Comparison of ENCODE assay signal across 17 cellular contexts in genomic region chr14:36997843-36998242, GRCh38.
A peak's percentile ranks its signal among the peaks of the same experiment; 100 is the strongest.
DNase-seq lines count a peak whose midpoint lies in the region; ATAC-seq, FAIRE-seq and TF ChIP-seq lines count a peak whose summit lies in the region.
"Had no signal": no experiment of that assay in that cellular context is flagged by ENCODE, and none has a peak within 500 bp of the region (broad histone marks: within the 10 kb centered on the region; RNA-seq: fewer than 3 reads in every experiment).

No MANE protein-coding gene starts in this region.

- 23% methylated on average over 4 of the region's 4 CpGs for WGBS in A549 (ENCODE audit: missing lambda C conversion rate)
- WGBS in small intestine, 3 donors, result 38 to 42% (median 40%) methylated on average over 4 of the region's 4 CpGs

- H3K36me3 ChIP-seq in small intestine (ENCODE audit: control insufficient read depth in 2 of 2, insufficient read depth in 2 of 2, low read length in 2 of 2), result no peaks in the 10 kb centered on the region

- TF ChIP-seq CTCF in A549 (IDR thresholded peaks at IDR 0.05) (no peak), chondrocyte (IDR thresholded peaks at IDR 0.05) (no peak), CD14-positive monocyte (IDR thresholded peaks at IDR 0.05) (no peak)
- TF ChIP-seq CTCF in activated CD8-positive, alpha-beta T cell treated with anti-CD3 and anti-CD28 coated beads for 36 hours (IDR thresholded peaks at IDR 0.05), result no peak

- no peak overlapping the region for H3K4me3 Mint-ChIP-seq in chondrocyte (ENCODE audit: unreplicated experiment)
- no peak overlapping the region for H3K4me3 Mint-ChIP-seq in activated CD8-positive, alpha-beta T cell treated with anti-CD3 and anti-CD28 coated beads for 36 hours
- H3K4me3 Mint-ChIP-seq in CD14-positive monocyte, result no peak overlapping the region

- no peak for ATAC-seq in A549
- ATAC-seq in activated CD8-positive, alpha-beta T cell treated with anti-CD3 and anti-CD28 coated beads for 36 hours, result no peak

- H3K27ac ChIP-seq in A549, result peak overlapping the region in 1 of 2 experiments; percentile 57; a peak in 1 of 6 replicates
- no peak overlapping the region for H3K27ac ChIP-seq in small intestine (ENCODE audit: low read depth in 1 of 2, low read length in 1 of 2)

- H3K27ac Mint-ChIP-seq in chondrocyte (ENCODE audit: unreplicated experiment) (peak overlapping the region; percentile 47), CD14-positive monocyte (no peak overlapping the region)
- no peak overlapping the region for H3K27ac Mint-ChIP-seq in activated CD8-positive, alpha-beta T cell treated with anti-CD3 and anti-CD28 coated beads for 36 hours

- POLR2A ChIA-PET in A549 (lab: Yijun Ruan, JAX) (no interaction called here), HEK293T (lab: Yijun Ruan, JAX) (no interaction called here)
- POLR2A ChIA-PET in activated CD8-positive, alpha-beta T cell treated with anti-CD3 and anti-CD28 coated beads for 36 hours (lab: Charles Lee), result no interaction called here

- intact Hi-C loops in activated CD8-positive, alpha-beta T cell treated with anti-CD3 and anti-CD28 coated beads for 36 hours (cut with micrococcal nuclease), result no loop called here
- intact Hi-C loops in CD14-positive monocyte (cut with micrococcal nuclease), result no loop called here

- H3K4me3 ChIP-seq in A549 (no peak overlapping the region), small intestine (ENCODE audit: low read depth in 1 of 2, low read length in 2 of 2) (no peak overlapping the region)

- TF ChIP-seq POLR2A in A549 (IDR thresholded peaks at IDR 0.05; ENCODE audit: low read length), result no peak

- H3K4me2 ChIP-seq in A549, result peak overlapping the region; percentile 43

- DNase-seq in A549 (ENCODE audit: low read depth in 1 of 2, low spot score in 1 of 2), result no peak
- DNase-seq in HEK293T (ENCODE audit: extremely low spot score), result no peak
- DNase-seq in chondrocyte (ENCODE audit: low spot score), result no peak
- DNase-seq in iris pigment epithelial cell (ENCODE audit: low read depth), result peak; percentile 11
- DNase-seq in activated CD8-positive, alpha-beta T cell treated with anti-CD3 and anti-CD28 coated beads for 36 hours, result no peak
- no peak for DNase-seq in NCI-H2227 treated with DMSO at 0.1 percent for 48 hours (lab: John Stamatoyannopoulos, UW)
- no peak for DNase-seq in small intestine
- DNase-seq in CD14-positive monocyte (ENCODE audit: low spot score), result no peak
- DNase-seq: 8988T, Caco-2, GF-D8, Karpas-422, NCI-H1930, NCI-H2171, NCI-H510A, SHP77 treated with DMSO at 0.1 percent for 48 hours had no signal

- peaks cover 25% of the 10 kb centered on the region for H3K4me1 ChIP-seq in A549
- no peaks in the 10 kb centered on the region for H3K4me1 ChIP-seq in small intestine (ENCODE audit: control insufficient read depth in 2 of 2, insufficient read depth in 1 of 2, low read depth in 1 of 2, low read length in 1 of 2)

- H3K36me3 Mint-ChIP-seq in chondrocyte (ENCODE audit: low read depth) (no peaks in the 10 kb centered on the region), CD14-positive monocyte (no peaks in the 10 kb centered on the region)
- H3K36me3 Mint-ChIP-seq in activated CD8-positive, alpha-beta T cell treated with anti-CD3 and anti-CD28 coated beads for 36 hours (ENCODE audit: low read depth), result no peaks in the 10 kb centered on the region

- no peak for TF ChIP-seq EP300 in A549 (IDR thresholded peaks at IDR 0.05)

- H3K27me3 Mint-ChIP-seq in chondrocyte (ENCODE audit: low read depth) (peaks cover 6% of the 10 kb centered on the region), CD14-positive monocyte (ENCODE audit: low read depth in 3 of 3) (peaks cover 0 to 2% (median 0%) of the 10 kb centered on the region in 3 donors)
- H3K27me3 Mint-ChIP-seq in activated CD8-positive, alpha-beta T cell treated with anti-CD3 and anti-CD28 coated beads for 36 hours, result no peaks in the 10 kb centered on the region

- no peaks in the 10 kb centered on the region for H3K27me3 ChIP-seq in small intestine (ENCODE audit: control insufficient read depth in 2 of 2, insufficient read depth in 2 of 2, low read length in 2 of 2)

- H3K9me3 ChIP-seq in A549 (no peaks in the 10 kb centered on the region), small intestine (ENCODE audit: control insufficient read depth, low read depth) (no peaks in the 10 kb centered on the region)
- H3K9me3 ChIP-seq: Caco-2 had no signal

- H3K4me1 Mint-ChIP-seq in chondrocyte (ENCODE audit: low read depth) (peaks cover 20% of the 10 kb centered on the region), CD14-positive monocyte (no peaks in the 10 kb centered on the region)
- no peaks in the 10 kb centered on the region for H3K4me1 Mint-ChIP-seq in activated CD8-positive, alpha-beta T cell treated with anti-CD3 and anti-CD28 coated beads for 36 hours (ENCODE audit: low read depth)

- TF ChIP-seq RAD21 in A549 (conservative IDR thresholded peaks at IDR 0.05 in 1 of 2, IDR thresholded peaks at IDR 0.05 in 1 of 2), result no peak

- H3K9me3 Mint-ChIP-seq in chondrocyte (ENCODE audit: low read depth), result no peaks in the 10 kb centered on the region
- H3K9me3 Mint-ChIP-seq in activated CD8-positive, alpha-beta T cell treated with anti-CD3 and anti-CD28 coated beads for 36 hours, result no peaks in the 10 kb centered on the region
- H3K9me3 Mint-ChIP-seq in CD14-positive monocyte, result peaks cover 0 to 2% (median 0%) of the 10 kb centered on the region in 7 donors

- CTCF ChIA-PET in A549 (lab: Yijun Ruan, JAX) (no interaction called here), HEK293T (lab: Yijun Ruan, JAX) (no interaction called here)
- CTCF ChIA-PET in activated CD8-positive, alpha-beta T cell treated with anti-CD3 and anti-CD28 coated beads for 36 hours (lab: Charles Lee), result no interaction called here

- no peak for FAIRE-seq in A549 (lab: Jason Lieb, UNC)
- FAIRE-seq in small intestine (lab: Jason Lieb, UNC), result no peak
- FAIRE-seq: H54 had no signal

TF ChIP-seq in A549, 52 proteins besides CTCF, POLR2A, EP300 and RAD21:
- TF ChIP-seq EHF (CRISPR knock-in tag; IDR thresholded peaks at IDR 0.05) (no peak), TP53 (CRISPR knock-in tag; IDR thresholded peaks at IDR 0.05) (no peak), RARB (CRISPR knock-in tag; IDR thresholded peaks at IDR 0.05) (no peak), POLR2AphosphoS2 (conservative IDR thresholded peaks at IDR 0.05; ENCODE audit: low read length) (no peak), MAZ (IDR thresholded peaks at IDR 0.05; ENCODE audit: borderline replicate concordance, low read depth, low read length) (no peak), E2F6 (IDR thresholded peaks at IDR 0.05; ENCODE audit: borderline replicate concordance, low read depth) (no peak), CHD2 (IDR thresholded peaks at IDR 0.05; ENCODE audit: low read length, partially characterized antibody) (no peak), CEBPB (IDR thresholded peaks at IDR 0.05) (no peak), CBX2 (IDR thresholded peaks at IDR 0.05; ENCODE audit: borderline replicate concordance, low read depth) (no peak), MAFK (IDR thresholded peaks at IDR 0.05; ENCODE audit: partially characterized antibody) (no peak), MAX (IDR thresholded peaks at IDR 0.05) (no peak)

TF ChIP-seq in HEK293T, 16 proteins besides CTCF, POLR2A, EP300 and RAD21:
- no peak for TF ChIP-seq CTBP1 (IDR thresholded peaks at IDR 0.05; ENCODE audit: borderline replicate concordance)
- TF ChIP-seq PKNOX1 (IDR thresholded peaks at IDR 0.05), result peak; percentile 40
